In genomic region chr4:88244821-88245579, GRCh38 we compare ENCODE assay signal across 9 cellular contexts. TPM values are rescaled to one million over a fixed set of nuclear protein-coding genes. Genes with fewer than 3 reads are reported as not detected.
DNase-seq lines count a peak whose midpoint lies in the region; ATAC-seq and TF ChIP-seq lines count a peak whose summit lies in the region.
"Had no signal": no experiment of that assay in that cellular context is flagged by ENCODE, and none has a peak within 500 bp of the region (broad histone marks: within the 10 kb centered on the region; RNA-seq: fewer than 3 reads in every experiment).

No MANE protein-coding gene starts in this region.

- H3K36me3 ChIP-seq in gastrocnemius medialis, result no peaks in the 10 kb centered on the region
- H3K36me3 ChIP-seq: thoracic aorta had no signal

- H3K27ac ChIP-seq in gastrocnemius medialis, result peak overlapping the region; percentile 81 to 89 (median 86)
- H3K27ac ChIP-seq: thoracic aorta had no signal

- no peaks in the 10 kb centered on the region for H3K27me3 ChIP-seq in gastrocnemius medialis

- DNase-seq in activated T-helper 1 cell treated with Interleukin-2 at 50 U/mL for 16 hours (ENCODE audit: low read depth), result peak; percentile 4
- peak; percentile 70 to 93 for DNase-seq in gastrocnemius medialis
- DNase-seq in ACHN, result no peak
- no peak for DNase-seq in SKM-1 treated with dmso at 0.1 percent for 144 hours (lab: John Stamatoyannopoulos, UW; ENCODE audit: unreplicated experiment)
- DNase-seq in amygdala (lab: John Stamatoyannopoulos, UW), result no peak
- DNase-seq in NCI-H187 (lab: John Stamatoyannopoulos, UW), result no peak

- in situ Hi-C loops in gastrocnemius medialis (cut with MboI; ENCODE audit: low sequenced_read_pairs in 4 of 4), result no loop called here
- in situ Hi-C loops in ACHN (cut with HindIII; ENCODE audit: low pct_ligation_motif_present, low pct_unique_long_range_greater_than_20kb, low sequenced_read_pairs), result loop anchor here (25.0 kb wide), 1 partner anchor 267 kb away; the partner anchor contains the start of gene PYURF

- peak overlapping the region; percentile 2 to 42 (median 36) for H3K4me3 ChIP-seq in gastrocnemius medialis
- H3K4me3 ChIP-seq: thoracic aorta had no signal

- intact Hi-C loops in gastrocnemius medialis (cut with DNase I; ENCODE audit: low total_unique reads), result loop anchor here (1.0 to 10.0 kb wide), 2 partner anchors 39 to 350 kb away; partner anchors contain the start of genes HERC3 and PPM1K

- peaks cover 32 to 39% of the 10 kb centered on the region in 2 donors for H3K4me1 ChIP-seq in gastrocnemius medialis

- no peak for TF ChIP-seq POLR2A in gastrocnemius medialis (IDR thresholded peaks at IDR 0.05)

- ATAC-seq in GM18909 (IDR thresholded peaks at IDR 0.05; ENCODE audit: poor library complexity, unreplicated experiment), result peak; percentile 71
- peak; percentile 87 for ATAC-seq in HG03457 (IDR thresholded peaks at IDR 0.05; ENCODE audit: unreplicated experiment)
- peak; percentile 78 to 85 for ATAC-seq in gastrocnemius medialis

- TF ChIP-seq CTCF in gastrocnemius medialis (IDR thresholded peaks at IDR 0.05 in 4 of 5, conservative IDR thresholded peaks at IDR 0.05 in 1 of 5), result no peak

- H3K9me3 ChIP-seq in gastrocnemius medialis, result no peaks in the 10 kb centered on the region
- H3K9me3 ChIP-seq: thoracic aorta had no signal

RNA-seq across cellular contexts. Expression of gene PPM1K, which starts 39.4 kb away (rescaled TPM):
- 1 to 10 TPM; 3.3 to 9.5 (median 6.9) TPM for total RNA-seq in gastrocnemius medialis

Comparison
In these comparisons a context has a peak if more than half of its experiments do, and no peak if none do; other contexts are left out.
1. DNase-seq: peak in activated T-helper 1 cell treated with Interleukin-2 at 50 U/mL for 16 hours (single experiment) and gastrocnemius medialis (2 of 2); none in ACHN (single experiment), SKM-1 treated with dmso at 0.1 percent for 144 hours (single experiment), amygdala (0 of 56) and NCI-H187 (0 of 2).
2. Peak in every context shown above with its lines, with median percentiles within 50 percentile points of each other: ATAC-seq.